1 cellular context compared by ENCODE assay signal in the genomic region with DNA sequence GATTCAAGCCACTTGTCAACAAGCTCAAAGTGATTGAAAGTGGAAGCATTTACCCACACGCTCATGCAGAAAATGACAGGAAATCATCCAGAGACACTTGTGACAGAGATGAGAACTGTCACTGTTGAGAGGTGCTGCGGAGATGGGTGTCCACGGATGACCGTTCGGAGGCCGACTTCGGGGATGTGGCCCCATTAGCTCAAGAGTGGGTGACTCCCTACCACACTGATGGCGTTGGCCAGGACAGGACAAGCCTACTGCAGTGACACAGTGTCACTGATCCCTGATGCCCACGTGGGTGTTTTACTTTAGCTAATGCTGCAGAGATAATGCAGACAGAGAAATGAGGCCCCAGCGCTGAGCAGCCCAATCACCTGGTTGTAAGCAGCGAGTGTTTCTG.
TF ChIP-seq lines count a peak whose summit lies in the region.

No MANE protein-coding gene starts in this region.

TF ChIP-seq in IMR-90, 13 proteins besides CTCF, POLR2A, EP300 and RAD21 (continued from another document):
- no peak for TF ChIP-seq MAFK (IDR thresholded peaks at IDR 0.05; ENCODE audit: low read depth, low read length)
- no peak for TF ChIP-seq CHD1 (IDR thresholded peaks at IDR 0.05; ENCODE audit: low read depth, low read length)
- TF ChIP-seq FOS (IDR thresholded peaks at IDR 0.05; ENCODE audit: low read depth, low read length): no peak
- TF ChIP-seq BHLHE40 (IDR thresholded peaks at IDR 0.05; ENCODE audit: low read depth, low read length): no peak
- TF ChIP-seq MAZ (IDR thresholded peaks at IDR 0.05; ENCODE audit: borderline replicate concordance, low read depth, low read length): no peak
- no peak for TF ChIP-seq RFX5 (IDR thresholded peaks at IDR 0.05; ENCODE audit: low read depth, low read length)
- TF ChIP-seq NFE2L2 (IDR thresholded peaks at IDR 0.05; ENCODE audit: low read depth, low read length): no peak
- no peak for TF ChIP-seq MXI1 (IDR thresholded peaks at IDR 0.05; ENCODE audit: borderline replicate concordance, low read depth, low read length)
- no peak for TF ChIP-seq RCOR1 (IDR thresholded peaks at IDR 0.05; ENCODE audit: insufficient replicate concordance, low read length)
